ENCODE assay signal across 26 cellular contexts in the genomic region with DNA sequence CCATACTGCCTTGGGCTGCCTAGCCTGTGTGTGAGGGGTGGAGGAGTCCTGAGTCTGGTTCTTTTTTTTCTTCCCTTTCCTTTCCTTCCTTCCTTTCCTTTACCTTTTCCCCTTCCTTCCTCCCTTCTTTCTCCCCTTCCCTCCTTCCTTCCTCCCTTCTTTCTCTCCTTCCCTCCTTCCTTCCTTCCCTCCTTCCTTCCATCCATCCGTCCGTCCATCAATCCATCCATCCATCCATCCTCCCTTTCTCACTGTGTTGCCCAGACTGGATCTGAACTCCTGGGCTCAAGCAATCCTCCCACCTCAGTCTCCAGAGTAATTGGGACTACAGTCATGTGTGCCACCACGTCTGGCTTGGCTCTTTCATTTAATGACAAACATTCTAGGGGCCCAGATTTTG.
"Had no signal": no experiment of that assay in that cellular context is flagged by ENCODE, and none has a peak within 500 bp of the region (broad histone marks: within the 10 kb centered on the region; RNA-seq: fewer than 3 reads in every experiment).

No MANE protein-coding gene starts in this region.

- H3K4me3 ChIP-seq: neural progenitor cell, ovary, psoas muscle, skin epidermis, smooth muscle cell, spleen, suprapubic skin, testis, tibial artery, transverse colon, upper lobe of right lung, uterus had no signal

- H3K27ac ChIP-seq: neural progenitor cell, ovary, parathyroid adenoma, psoas muscle, skin epidermis, spleen, suprapubic skin, testis, tibial artery, transverse colon, upper lobe of right lung, uterus had no signal

- H3K27me3 ChIP-seq: ovary, testis, tibial artery, transverse colon, upper lobe of right lung, uterus had no signal

- H3K4me2 ChIP-seq: neural progenitor cell, smooth muscle cell had no signal

- H3K9ac ChIP-seq: neural progenitor cell, parathyroid adenoma had no signal

- H3K9me3 ChIP-seq: ovary, psoas muscle, spleen, suprapubic skin, testis, tibial artery, transverse colon, upper lobe of right lung, uterus had no signal

- DNase-seq: natural killer cell; occipital lobe; ovary; posterior cingulate gyrus; psoas muscle; right cardiac atrium; spleen; stimulated activated CD4-positive, alpha-beta T cell treated with anti-CD3 and anti-CD28 coated beads, Interleukin-12 subunit alpha, Interleukin-12 subunit beta, amount 100 ng/mL, for 4 hours; stimulated activated CD4-positive, alpha-beta T cell treated with anti-CD3 and anti-CD28 coated beads, Interleukin-1b, Interleukin-23, amount 100 ng/mL, for 48 hours; stimulated activated CD4-positive, alpha-beta T cell treated with anti-CD3 and anti-CD28 coated beads, Interleukin-4, amount 100 ng/mL, for 1 hour; stimulated activated CD4-positive, alpha-beta T cell treated with anti-CD3 and anti-CD28 coated beads, Interleukin-4, amount 100 ng/mL, for 4 hours; stimulated activated CD8-positive, alpha-beta memory T cell treated with anti-CD3 and anti-CD28 coated beads, Interleukin-4, amount 100 ng/mL, for 48 hours; stimulated activated naive CD4-positive, alpha-beta T cell; stimulated activated naive CD8-positive, alpha-beta T cell treated with anti-CD3 and anti-CD28 coated beads, Interleukin-15, amount 100 ng/mL, for 72 hours; stimulated activated naive CD8-positive, alpha-beta T cell treated with anti-CD3 and anti-CD28 coated beads, Interleukin-15, Interleukin-2, amounts not matched to agents 100 U/mL and 50 U/mL, for 24 hours; substantia nigra; testis; tibial artery; transverse colon; upper lobe of right lung; uterus had no signal

- H3K4me1 ChIP-seq: neural progenitor cell, psoas muscle, spleen, suprapubic skin, testis, tibial artery, transverse colon, upper lobe of right lung, uterus had no signal

- H3K36me3 ChIP-seq: neural progenitor cell, ovary, spleen, suprapubic skin, tibial artery, transverse colon, upper lobe of right lung, uterus had no signal
